ENCODE assay signal across 1 cellular context in the genomic region with DNA sequence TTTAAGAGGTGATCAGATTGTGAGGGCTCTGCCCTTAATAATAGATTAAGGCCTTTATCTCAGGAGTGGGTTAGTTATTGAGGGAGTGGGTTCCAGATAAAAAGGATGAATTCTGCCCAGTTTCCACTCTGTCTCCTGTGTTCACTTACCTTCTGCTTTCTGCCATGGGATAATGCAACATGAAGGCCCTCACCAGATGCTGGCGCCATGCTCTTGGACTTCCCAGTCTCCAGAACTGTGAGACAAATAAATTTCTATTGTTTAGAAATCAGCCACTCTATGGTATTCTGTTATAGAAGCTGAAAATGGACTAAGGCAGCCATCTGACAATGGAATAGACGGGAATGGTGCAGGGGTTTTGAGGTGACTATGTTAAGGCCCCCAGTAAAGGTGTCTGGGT.
TF ChIP-seq lines count a peak whose summit lies in the region.

No MANE protein-coding gene starts in this region.

TF ChIP-seq in HepG2, 621 proteins besides CTCF, POLR2A, EP300 and RAD21:
- TF ChIP-seq SRSF1 (optimal IDR thresholded peaks at IDR 0.05; ENCODE audit: low read depth, low read length) (no peak), CBX5 (CRISPR knock-in tag; IDR thresholded peaks at IDR 0.05; ENCODE audit: borderline replicate concordance) (no peak), ZNF564 (CRISPR knock-in tag; IDR thresholded peaks at IDR 0.05) (peak; percentile 93)
- TF ChIP-seq, protein P1, sequence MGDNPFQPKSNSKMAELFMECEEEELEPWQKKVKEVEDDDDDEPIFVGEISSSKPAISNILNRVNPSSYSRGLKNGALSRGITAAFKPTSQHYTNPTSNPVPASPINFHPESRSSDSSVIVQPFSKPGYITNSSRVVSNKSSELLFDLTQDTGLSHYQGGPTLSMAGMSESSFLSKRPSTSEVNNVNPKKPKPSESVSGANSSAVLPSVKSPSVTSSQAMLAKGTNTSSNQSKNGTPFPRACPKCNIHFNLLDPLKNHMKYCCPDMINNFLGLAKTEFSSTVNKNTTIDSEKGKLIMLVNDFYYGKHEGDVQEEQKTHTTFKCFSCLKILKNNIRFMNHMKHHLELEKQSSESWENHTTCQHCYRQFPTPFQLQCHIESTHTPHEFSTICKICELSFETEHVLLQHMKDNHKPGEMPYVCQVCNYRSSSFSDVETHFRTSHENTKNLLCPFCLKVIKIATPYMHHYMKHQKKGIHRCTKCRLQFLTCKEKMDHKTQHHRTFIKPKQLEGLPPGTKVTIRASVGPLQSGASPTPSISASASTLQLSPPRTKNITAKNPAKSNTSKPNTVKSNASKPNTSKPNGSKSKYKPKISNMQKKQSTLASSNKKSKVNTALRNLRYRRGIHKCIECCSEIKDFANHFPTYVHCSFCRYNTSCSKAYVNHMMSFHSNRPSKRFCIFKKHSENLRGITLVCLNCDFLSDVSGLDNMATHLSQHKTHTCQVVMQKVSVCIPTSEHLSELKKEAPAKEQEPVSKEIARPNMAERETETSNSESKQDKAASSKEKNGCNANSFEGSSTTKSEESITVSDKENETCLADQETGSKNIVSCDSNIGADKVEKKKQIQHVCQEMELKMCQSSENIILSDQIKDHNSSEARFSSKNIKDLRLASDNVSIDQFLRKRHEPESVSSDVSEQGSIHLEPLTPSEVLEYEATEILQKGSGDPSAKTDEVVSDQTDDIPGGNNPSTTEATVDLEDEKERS (CRISPR knock-in tag; IDR thresholded peaks at IDR 0.05) = no peak
- TF ChIP-seq, protein P2, sequence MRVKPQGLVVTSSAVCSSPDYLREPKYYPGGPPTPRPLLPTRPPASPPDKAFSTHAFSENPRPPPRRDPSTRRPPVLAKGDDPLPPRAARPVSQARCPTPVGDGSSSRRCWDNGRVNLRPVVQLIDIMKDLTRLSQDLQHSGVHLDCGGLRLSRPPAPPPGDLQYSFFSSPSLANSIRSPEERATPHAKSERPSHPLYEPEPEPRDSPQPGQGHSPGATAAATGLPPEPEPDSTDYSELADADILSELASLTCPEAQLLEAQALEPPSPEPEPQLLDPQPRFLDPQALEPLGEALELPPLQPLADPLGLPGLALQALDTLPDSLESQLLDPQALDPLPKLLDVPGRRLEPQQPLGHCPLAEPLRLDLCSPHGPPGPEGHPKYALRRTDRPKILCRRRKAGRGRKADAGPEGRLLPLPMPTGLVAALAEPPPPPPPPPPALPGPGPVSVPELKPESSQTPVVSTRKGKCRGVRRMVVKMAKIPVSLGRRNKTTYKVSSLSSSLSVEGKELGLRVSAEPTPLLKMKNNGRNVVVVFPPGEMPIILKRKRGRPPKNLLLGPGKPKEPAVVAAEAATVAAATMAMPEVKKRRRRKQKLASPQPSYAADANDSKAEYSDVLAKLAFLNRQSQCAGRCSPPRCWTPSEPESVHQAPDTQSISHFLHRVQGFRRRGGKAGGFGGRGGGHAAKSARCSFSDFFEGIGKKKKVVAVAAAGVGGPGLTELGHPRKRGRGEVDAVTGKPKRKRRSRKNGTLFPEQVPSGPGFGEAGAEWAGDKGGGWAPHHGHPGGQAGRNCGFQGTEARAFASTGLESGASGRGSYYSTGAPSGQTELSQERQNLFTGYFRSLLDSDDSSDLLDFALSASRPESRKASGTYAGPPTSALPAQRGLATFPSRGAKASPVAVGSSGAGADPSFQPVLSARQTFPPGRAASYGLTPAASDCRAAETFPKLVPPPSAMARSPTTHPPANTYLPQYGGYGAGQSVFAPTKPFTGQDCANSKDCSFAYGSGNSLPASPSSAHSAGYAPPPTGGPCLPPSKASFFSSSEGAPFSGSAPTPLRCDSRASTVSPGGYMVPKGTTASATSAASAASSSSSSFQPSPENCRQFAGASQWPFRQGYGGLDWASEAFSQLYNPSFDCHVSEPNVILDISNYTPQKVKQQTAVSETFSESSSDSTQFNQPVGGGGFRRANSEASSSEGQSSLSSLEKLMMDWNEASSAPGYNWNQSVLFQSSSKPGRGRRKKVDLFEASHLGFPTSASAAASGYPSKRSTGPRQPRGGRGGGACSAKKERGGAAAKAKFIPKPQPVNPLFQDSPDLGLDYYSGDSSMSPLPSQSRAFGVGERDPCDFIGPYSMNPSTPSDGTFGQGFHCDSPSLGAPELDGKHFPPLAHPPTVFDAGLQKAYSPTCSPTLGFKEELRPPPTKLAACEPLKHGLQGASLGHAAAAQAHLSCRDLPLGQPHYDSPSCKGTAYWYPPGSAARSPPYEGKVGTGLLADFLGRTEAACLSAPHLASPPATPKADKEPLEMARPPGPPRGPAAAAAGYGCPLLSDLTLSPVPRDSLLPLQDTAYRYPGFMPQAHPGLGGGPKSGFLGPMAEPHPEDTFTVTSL (CRISPR knock-in tag; IDR thresholded peaks at IDR 0.05; ENCODE audit: borderline replicate concordance) = no peak
- TF ChIP-seq, protein P3, sequence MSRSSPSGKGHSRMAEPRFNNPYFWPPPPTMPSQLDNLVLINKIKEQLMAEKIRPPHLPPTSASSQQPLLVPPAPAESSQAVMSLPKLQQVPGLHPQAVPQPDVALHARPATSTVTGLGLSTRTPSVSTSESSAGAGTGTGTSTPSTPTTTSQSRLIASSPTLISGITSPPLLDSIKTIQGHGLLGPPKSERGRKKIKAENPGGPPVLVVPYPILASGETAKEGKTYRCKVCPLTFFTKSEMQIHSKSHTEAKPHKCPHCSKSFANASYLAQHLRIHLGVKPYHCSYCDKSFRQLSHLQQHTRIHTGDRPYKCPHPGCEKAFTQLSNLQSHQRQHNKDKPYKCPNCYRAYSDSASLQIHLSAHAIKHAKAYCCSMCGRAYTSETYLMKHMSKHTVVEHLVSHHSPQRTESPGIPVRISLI (CRISPR knock-in tag; IDR thresholded peaks at IDR 0.05; ENCODE audit: borderline replicate concordance) = no peak
